ENCODE assay signal across 9 cellular contexts in the genomic region with DNA sequence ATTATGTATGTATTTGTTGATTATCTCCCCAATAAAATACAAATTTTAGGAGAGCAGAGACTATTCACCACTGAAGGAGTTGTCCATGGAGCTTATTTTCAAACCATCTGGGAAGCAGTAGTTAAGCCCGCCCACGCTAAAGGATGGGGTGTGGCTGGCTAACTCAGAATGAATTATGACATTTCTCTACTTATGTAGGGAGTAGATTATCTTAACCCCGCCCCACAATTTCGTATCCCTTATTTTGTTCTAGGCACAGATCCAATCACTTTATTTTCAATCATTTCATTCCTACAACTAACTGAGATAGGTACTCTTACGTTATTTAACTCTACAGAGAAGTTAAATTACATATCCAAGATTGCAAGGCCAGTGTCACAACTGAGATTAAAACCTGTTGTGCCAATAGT. TPM values are rescaled to one million over a fixed set of nuclear protein-coding genes. Genes with fewer than 3 reads are reported as not detected.
DNase-seq lines count a peak whose midpoint lies in the region; ATAC-seq, FAIRE-seq and TF ChIP-seq lines count a peak whose summit lies in the region.
"Had no signal": no experiment of that assay in that cellular context is flagged by ENCODE, and none has a peak within 500 bp of the region (broad histone marks: within the 10 kb centered on the region; RNA-seq: fewer than 3 reads in every experiment).

No MANE protein-coding gene starts in this region.

- no peak overlapping the region for H3K18ac ChIP-seq in mesendoderm (ENCODE audit: low read length)

- H3K27ac ChIP-seq in mesendoderm (ENCODE audit: low read depth, low read length), result peak overlapping the region; percentile 26

- CTCF ChIA-PET in activated CD8-positive, alpha-beta T cell treated with anti-CD3 and anti-CD28 coated beads for 36 hours (lab: Charles Lee), result interaction anchor here (0.7 kb wide), 1 partner anchor 129 kb away, joined by 3 read pairs; no protein-coding TSS in a partner anchor
- CTCF ChIA-PET in activated CD8-positive, alpha-beta T cell treated with anti-CD3 and anti-CD28 coated beads, Interleukin-2, amount 10 ng/mL, durations not matched to agents 7 days and 5 days (lab: Charles Lee), result interaction anchor here (2.2 to 2.4 kb wide), 2 partner anchors 10 to 37 kb away, joined by 12 to 21 read pairs; no protein-coding TSS in a partner anchor

- no peak for TF ChIP-seq CTCF in activated CD8-positive, alpha-beta T cell treated with anti-CD3 and anti-CD28 coated beads for 36 hours (IDR thresholded peaks at IDR 0.05)

- no peaks in the 10 kb centered on the region for H3K79me1 ChIP-seq in mesendoderm (ENCODE audit: low read length)

- no peak for TF ChIP-seq POLR2A in GM12892 (IDR thresholded peaks at IDR 0.05; ENCODE audit: low read depth, low read length)

- H2AK5ac ChIP-seq in mesendoderm (ENCODE audit: low read length), result peak overlapping the region; percentile 12

- no peak overlapping the region for H3K4me3 Mint-ChIP-seq in activated CD8-positive, alpha-beta T cell treated with anti-CD3 and anti-CD28 coated beads for 36 hours
- H3K4me3 Mint-ChIP-seq in activated CD8-positive, alpha-beta T cell treated with anti-CD3 and anti-CD28 coated beads, Interleukin-2, amount 10 ng/mL, durations not matched to agents 7 days and 5 days, result no peak overlapping the region
- H3K4me3 Mint-ChIP-seq: activated naive CD4-positive, alpha-beta T cell treated with anti-CD3 and anti-CD28 coated beads, Interleukin-2, amount 50 U/mL, for 24 hours had no signal

- H3K23ac ChIP-seq in mesendoderm (ENCODE audit: low read length), result no peak overlapping the region

- peak overlapping the region; percentile 80 for H3K9ac ChIP-seq in mesendoderm (ENCODE audit: low read length)

- H3K4me2 ChIP-seq in mesendoderm (ENCODE audit: low read length), result peak overlapping the region; percentile 75

- no peak overlapping the region for H3K27ac Mint-ChIP-seq in activated CD8-positive, alpha-beta T cell treated with anti-CD3 and anti-CD28 coated beads for 36 hours
- H3K27ac Mint-ChIP-seq in activated CD8-positive, alpha-beta T cell treated with anti-CD3 and anti-CD28 coated beads, Interleukin-2, amount 10 ng/mL, durations not matched to agents 7 days and 5 days, result no peak overlapping the region
- H3K27ac Mint-ChIP-seq: activated naive CD4-positive, alpha-beta T cell treated with anti-CD3 and anti-CD28 coated beads, Interleukin-2, amount 50 U/mL, for 24 hours had no signal

- no peaks in the 10 kb centered on the region for H3K36me3 ChIP-seq in mesendoderm (ENCODE audit: control insufficient read depth, insufficient read depth, low read length)

- no peak for FAIRE-seq in GM12892 (lab: Jason Lieb, UNC)

- H3K27me3 ChIP-seq in mesendoderm (ENCODE audit: insufficient read depth, low read length, poor library complexity), result no peaks in the 10 kb centered on the region

- peaks cover 24% of the 10 kb centered on the region for H3K27me3 Mint-ChIP-seq in activated CD8-positive, alpha-beta T cell treated with anti-CD3 and anti-CD28 coated beads for 36 hours
- H3K27me3 Mint-ChIP-seq in activated CD8-positive, alpha-beta T cell treated with anti-CD3 and anti-CD28 coated beads, Interleukin-2, amount 10 ng/mL, durations not matched to agents 7 days and 5 days (ENCODE audit: low read depth), result peaks cover 22% of the 10 kb centered on the region

- no peaks in the 10 kb centered on the region for H3K9me3 Mint-ChIP-seq in activated CD8-positive, alpha-beta T cell treated with anti-CD3 and anti-CD28 coated beads for 36 hours
- no peaks in the 10 kb centered on the region for H3K9me3 Mint-ChIP-seq in activated CD8-positive, alpha-beta T cell treated with anti-CD3 and anti-CD28 coated beads, Interleukin-2, amount 10 ng/mL, durations not matched to agents 7 days and 5 days (ENCODE audit: insufficient read depth)
- H3K9me3 Mint-ChIP-seq: activated naive CD4-positive, alpha-beta T cell treated with anti-CD3 and anti-CD28 coated beads, Interleukin-2, amount 50 U/mL, for 24 hours had no signal

- DNase-seq in activated CD8-positive, alpha-beta T cell treated with anti-CD3 and anti-CD28 coated beads for 36 hours, result peak; percentile 45
- DNase-seq in activated CD8-positive, alpha-beta T cell treated with anti-CD3 and anti-CD28 coated beads, Interleukin-2, amount 10 ng/mL, durations not matched to agents 7 days and 5 days, result no peak
- DNase-seq in NCI-H526 (lab: John Stamatoyannopoulos, UW) (peak; percentile 37 to 63), dedifferentiated amniotic fluid mesenchymal stem cell (ENCODE audit: extremely low spot score) (peak; percentile 87), mesendoderm (no peak), activated gamma-delta T cell (lab: John Stamatoyannopoulos, UW) (no peak), GM12892 (ENCODE audit: insufficient read length) (no peak)
- no peak for DNase-seq in activated effector memory CD4-positive, alpha-beta T cell treated with Interleukin-2 at 50 U/mL for 16 hours

- no peak overlapping the region for H3K4me3 ChIP-seq in mesendoderm (ENCODE audit: low read length)

- no CpG with 5 or more reads among the region's 5 CpGs for WGBS in mesendoderm (ENCODE audit: extremely low coverage, insufficient coverage, low lambda C conversion rate)

- H3K79me2 ChIP-seq in mesendoderm (ENCODE audit: control insufficient read depth, insufficient read depth, low read length), result peaks cover 32% of the 10 kb centered on the region

- no peak for ATAC-seq in activated CD8-positive, alpha-beta T cell treated with anti-CD3 and anti-CD28 coated beads for 36 hours
- ATAC-seq in activated CD8-positive, alpha-beta T cell treated with anti-CD3 and anti-CD28 coated beads, Interleukin-2, amount 10 ng/mL, durations not matched to agents 7 days and 5 days, result no peak

- peak overlapping the region; percentile 19 for H2BK15ac ChIP-seq in mesendoderm (replicated peaks; ENCODE audit: low read depth)

- no peak overlapping the region for H3K4ac ChIP-seq in mesendoderm (ENCODE audit: low read depth, low read length)

- no peak overlapping the region for H4K8ac ChIP-seq in mesendoderm (ENCODE audit: low read depth, low read length)

- peak overlapping the region; percentile 85 for H3K56ac ChIP-seq in mesendoderm (ENCODE audit: low read length)

- intact Hi-C loops in activated CD8-positive, alpha-beta T cell treated with anti-CD3 and anti-CD28 coated beads for 36 hours (cut with micrococcal nuclease), result loop anchor here (5.0 kb wide), 1 partner anchor 151 kb away; a partner anchor contains a TSS

- H2BK120ac ChIP-seq in mesendoderm (ENCODE audit: low read depth, low read length), result no peak overlapping the region

- POLR2A ChIA-PET in activated CD8-positive, alpha-beta T cell treated with anti-CD3 and anti-CD28 coated beads for 36 hours (lab: Charles Lee), result interaction anchor here (0.9 kb wide), 1 partner anchor 189 kb away, joined by 3 read pairs; no protein-coding TSS in a partner anchor
- POLR2A ChIA-PET in activated CD8-positive, alpha-beta T cell treated with anti-CD3 and anti-CD28 coated beads, Interleukin-2, amount 10 ng/mL, durations not matched to agents 7 days and 5 days (lab: Charles Lee), result interaction anchor here (1.6 kb wide), 1 partner anchor 16 kb away, joined by 4 read pairs; no protein-coding TSS in a partner anchor

- H2BK5ac ChIP-seq in mesendoderm (ENCODE audit: low read length), result no peak overlapping the region

- H3K4me1 ChIP-seq in mesendoderm (ENCODE audit: control insufficient read depth, low read depth, low read length), result no peaks in the 10 kb centered on the region

- H3K36me3 Mint-ChIP-seq in activated CD8-positive, alpha-beta T cell treated with anti-CD3 and anti-CD28 coated beads for 36 hours (ENCODE audit: low read depth), result peaks cover 2% of the 10 kb centered on the region
- peaks cover 2% of the 10 kb centered on the region for H3K36me3 Mint-ChIP-seq in activated CD8-positive, alpha-beta T cell treated with anti-CD3 and anti-CD28 coated beads, Interleukin-2, amount 10 ng/mL, durations not matched to agents 7 days and 5 days (ENCODE audit: low read depth)
- H3K36me3 Mint-ChIP-seq: activated naive CD4-positive, alpha-beta T cell treated with anti-CD3 and anti-CD28 coated beads, Interleukin-2, amount 50 U/mL, for 24 hours had no signal

- H3K4me1 Mint-ChIP-seq in activated CD8-positive, alpha-beta T cell treated with anti-CD3 and anti-CD28 coated beads for 36 hours (ENCODE audit: low read depth), result peaks cover 20% of the 10 kb centered on the region
- peaks cover 24% of the 10 kb centered on the region for H3K4me1 Mint-ChIP-seq in activated CD8-positive, alpha-beta T cell treated with anti-CD3 and anti-CD28 coated beads, Interleukin-2, amount 10 ng/mL, durations not matched to agents 7 days and 5 days (ENCODE audit: low read depth)

- H4K5ac ChIP-seq in mesendoderm (ENCODE audit: low read length), result no peak overlapping the region

RNA-seq across cellular contexts. Expression of a gene that starts 1.4 kb away (rescaled TPM):
- 10 to 100 TPM; 15.6 to 16.1 TPM for total RNA-seq in activated CD8-positive, alpha-beta T cell treated with anti-CD3 and anti-CD28 coated beads for 36 hours
- 10 to 100 TPM; 19.8 to 21.1 TPM for total RNA-seq in activated CD8-positive, alpha-beta T cell treated with anti-CD3 and anti-CD28 coated beads, Interleukin-2, amount 10 ng/mL, durations not matched to agents 7 days and 5 days
- polyA plus RNA-seq in mesendoderm (2013, experiment 1 of 2), result 350 TPM
- 343 TPM for polyA plus RNA-seq in mesendoderm (2013, experiment 2 of 2)
- polyA plus RNA-seq in GM12892 (2012; ENCODE audit: missing spikeins), result 39.7 TPM

RNA-seq across cellular contexts. Expression of a gene that starts 40.4 kb away (rescaled TPM):
- not detected for total RNA-seq in activated CD8-positive, alpha-beta T cell treated with anti-CD3 and anti-CD28 coated beads for 36 hours
- total RNA-seq in activated CD8-positive, alpha-beta T cell treated with anti-CD3 and anti-CD28 coated beads, Interleukin-2, amount 10 ng/mL, durations not matched to agents 7 days and 5 days, result not detected
- polyA plus RNA-seq in mesendoderm (2013, experiment 1 of 2), result 17.0 TPM
- polyA plus RNA-seq in mesendoderm (2013, experiment 2 of 2), result 17.9 TPM
- not detected for polyA plus RNA-seq in GM12892 (2012; ENCODE audit: missing spikeins)

Comparison
In these comparisons a context has a peak if more than half of its experiments do, and no peak if none do; other contexts are left out.
1. DNase-seq: peak in activated CD8-positive, alpha-beta T cell treated with anti-CD3 and anti-CD28 coated beads for 36 hours (single experiment), NCI-H526 (2 of 2) and dedifferentiated amniotic fluid mesenchymal stem cell (single experiment); none in activated CD8-positive, alpha-beta T cell treated with anti-CD3 and anti-CD28 coated beads, Interleukin-2, amount 10 ng/mL, durations not matched to agents 7 days and 5 days (single experiment), mesendoderm (single experiment), activated gamma-delta T cell (single experiment), activated effector memory CD4-positive, alpha-beta T cell treated with Interleukin-2 at 50 U/mL for 16 hours (single experiment) and GM12892 (single experiment).